In the genomic region with DNA sequence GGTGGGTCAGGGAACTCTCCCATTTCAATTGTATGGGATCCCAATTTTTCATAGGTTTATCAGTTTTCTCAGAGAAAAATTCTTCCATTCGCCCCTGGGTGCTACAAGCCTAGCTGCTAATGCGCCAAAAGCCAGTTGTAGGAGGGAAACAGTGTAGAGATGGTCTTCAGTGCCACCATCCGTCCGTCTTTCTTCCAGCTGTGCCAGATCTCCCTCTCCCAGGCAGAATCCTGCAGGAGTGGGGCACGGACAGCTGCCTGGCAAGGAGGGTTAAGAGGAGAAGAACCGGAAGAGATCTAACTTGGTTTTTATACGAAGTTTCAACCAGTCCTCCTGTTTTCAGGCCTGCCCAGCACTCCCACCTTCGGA, we compare ENCODE assay signal across 11 cellular contexts. TPM values are rescaled to one million over a fixed set of nuclear protein-coding genes. Genes with fewer than 3 reads are reported as not detected.
A peak's percentile ranks its signal among the peaks of the same experiment; 100 is the strongest.
DNase-seq lines count a peak whose midpoint lies in the region; TF ChIP-seq lines count a peak whose summit lies in the region.
"Had no signal": no experiment of that assay in that cellular context is flagged by ENCODE, and none has a peak within 500 bp of the region (broad histone marks: within the 10 kb centered on the region; RNA-seq: fewer than 3 reads in every experiment).

No MANE protein-coding gene starts in this region.

- H3K4me1 Mint-ChIP-seq in activated CD4-positive, alpha-beta T cell treated with anti-CD3 and anti-CD28 coated beads, Interleukin-2, amount 10 ng/mL, durations not matched to agents 24 days and 14 days, result peaks cover 43% of the 10 kb centered on the region
- H3K4me1 Mint-ChIP-seq in endothelial cell (ENCODE audit: unreplicated experiment), result no peaks in the 10 kb centered on the region

- H3K27me3 Mint-ChIP-seq in activated CD4-positive, alpha-beta T cell treated with anti-CD3 and anti-CD28 coated beads, Interleukin-2, amount 10 ng/mL, durations not matched to agents 24 days and 14 days, result no peaks in the 10 kb centered on the region
- no peaks in the 10 kb centered on the region for H3K27me3 Mint-ChIP-seq in endothelial cell (ENCODE audit: unreplicated experiment)

- peak overlapping the region; percentile 2 to 32 (median 22) for H3K4me3 ChIP-seq in skeletal muscle tissue (ENCODE audit: low read length in 3 of 3)
- H3K4me3 ChIP-seq in colonic mucosa, result no peak overlapping the region
- H3K4me3 ChIP-seq: uterus had no signal

- H3K27me3 ChIP-seq in skeletal muscle tissue (ENCODE audit: control insufficient read depth in 3 of 3, insufficient read depth in 3 of 3, low read length in 3 of 3), result peaks cover 0 to 3% (median 0%) of the 10 kb centered on the region in 3 donors
- no peaks in the 10 kb centered on the region for H3K27me3 ChIP-seq in colonic mucosa
- H3K27me3 ChIP-seq: uterus had no signal

- peaks cover 0 to 7% (median 0%) of the 10 kb centered on the region in 3 donors for H3K4me1 ChIP-seq in skeletal muscle tissue (ENCODE audit: control insufficient read depth in 3 of 3, insufficient read depth in 3 of 3, low read length in 3 of 3)
- H3K4me1 ChIP-seq in colonic mucosa, result no peaks in the 10 kb centered on the region
- H3K4me1 ChIP-seq: uterus had no signal

- H3K27ac Mint-ChIP-seq in activated CD4-positive, alpha-beta T cell treated with anti-CD3 and anti-CD28 coated beads, Interleukin-2, amount 10 ng/mL, durations not matched to agents 24 days and 14 days, result peak overlapping the region; percentile 70
- H3K27ac Mint-ChIP-seq in endothelial cell (ENCODE audit: unreplicated experiment), result no peak overlapping the region

- no peak overlapping the region for H3K27ac ChIP-seq in skeletal muscle tissue (ENCODE audit: low read depth, low read length)
- no peak overlapping the region for H3K27ac ChIP-seq in colonic mucosa
- H3K27ac ChIP-seq: uterus had no signal

- DNase-seq in activated CD4-positive, alpha-beta T cell treated with anti-CD3 and anti-CD28 coated beads, Interleukin-2, amount 10 ng/mL, durations not matched to agents 24 days and 14 days, result no peak
- no peak for DNase-seq in activated CD4-positive, alpha-beta T cell treated with anti-CD3 and anti-CD28 coated beads, Interleukin-2, amount 50 U/mL, for 1 hour
- peak; percentile 7 for DNase-seq in SHP77 treated with DMSO at 0.1 percent for 48 hours (lab: John Stamatoyannopoulos, UW)
- peak; percentile 60 to 69 for DNase-seq in hippocampal formation (lab: John Stamatoyannopoulos, UW)
- DNase-seq in colonic mucosa, result no peak
- no peak for DNase-seq in endothelial cell (ENCODE audit: low spot score)
- no peak for DNase-seq in GM19240 (ENCODE audit: insufficient read length, low spot score)
- DNase-seq: kidney, T-helper 9 cell, uterus had no signal

- H3K9ac ChIP-seq in skeletal muscle tissue (ENCODE audit: low read depth in 1 of 3, low read length in 3 of 3), result peak overlapping the region in 1 of 3 donors; percentile 40
- H3K9ac ChIP-seq in colonic mucosa (ENCODE audit: low read depth in 2 of 2, low read length in 2 of 2), result no peak overlapping the region

- H3K4me3 Mint-ChIP-seq in activated CD4-positive, alpha-beta T cell treated with anti-CD3 and anti-CD28 coated beads, Interleukin-2, amount 10 ng/mL, durations not matched to agents 24 days and 14 days, result no peak overlapping the region
- H3K4me3 Mint-ChIP-seq in endothelial cell (ENCODE audit: unreplicated experiment), result no peak overlapping the region

- no peak for TF ChIP-seq CTCF in colonic mucosa (IDR thresholded peaks at IDR 0.05)
- no peak for TF ChIP-seq CTCF in endothelial cell (IDR thresholded peaks at IDR 0.05; ENCODE audit: unreplicated experiment)

- H3K9me3 ChIP-seq in skeletal muscle tissue (ENCODE audit: control insufficient read depth in 3 of 3, low read length in 3 of 3) (no peaks in the 10 kb centered on the region), colonic mucosa (no peaks in the 10 kb centered on the region)
- H3K9me3 ChIP-seq: uterus had no signal

- H3K36me3 ChIP-seq in skeletal muscle tissue (ENCODE audit: control insufficient read depth in 3 of 3, insufficient read depth in 3 of 3, low read length in 3 of 3), result no peaks in the 10 kb centered on the region
- H3K36me3 ChIP-seq in colonic mucosa, result no peaks in the 10 kb centered on the region
- H3K36me3 ChIP-seq: uterus had no signal

- H3K36me3 Mint-ChIP-seq in activated CD4-positive, alpha-beta T cell treated with anti-CD3 and anti-CD28 coated beads, Interleukin-2, amount 10 ng/mL, durations not matched to agents 24 days and 14 days (ENCODE audit: low read depth), result peaks cover 49% of the 10 kb centered on the region
- no peaks in the 10 kb centered on the region for H3K36me3 Mint-ChIP-seq in endothelial cell (ENCODE audit: low read depth, unreplicated experiment)

- intact Hi-C loops in activated CD4-positive, alpha-beta T cell treated with anti-CD3 and anti-CD28 coated beads, Interleukin-2, amount 10 ng/mL, durations not matched to agents 24 days and 14 days (cut with micrococcal nuclease), result loop anchor here (5.0 kb wide), 2 partner anchors 36 to 39 kb away; a partner anchor contains a TSS
- intact Hi-C loops in colonic mucosa (cut with DNase I), result no loop called here

- peaks cover 4% of the 10 kb centered on the region for H3K9me3 Mint-ChIP-seq in activated CD4-positive, alpha-beta T cell treated with anti-CD3 and anti-CD28 coated beads, Interleukin-2, amount 10 ng/mL, durations not matched to agents 24 days and 14 days
- no peaks in the 10 kb centered on the region for H3K9me3 Mint-ChIP-seq in endothelial cell (ENCODE audit: unreplicated experiment)

RNA-seq across cellular contexts. Expression of a gene that starts 38.9 kb away (rescaled TPM):
- 125 and 137 TPM in 2 replicates for total RNA-seq in activated CD4-positive, alpha-beta T cell treated with anti-CD3 and anti-CD28 coated beads, Interleukin-2, amount 10 ng/mL, durations not matched to agents 24 days and 14 days
- total RNA-seq in skeletal muscle tissue (26.1 TPM), colonic mucosa (10 to 100 TPM; 28.8 to 37.2 TPM), endothelial cell (ENCODE audit: unreplicated experiment) (65.4 TPM)

Comparison
In these comparisons a context has a peak if more than half of its experiments do, and no peak if none do; other contexts are left out.
1. DNase-seq: peak in SHP77 treated with DMSO at 0.1 percent for 48 hours (single experiment) and hippocampal formation (2 of 2); none in activated CD4-positive, alpha-beta T cell treated with anti-CD3 and anti-CD28 coated beads, Interleukin-2, amount 10 ng/mL, durations not matched to agents 24 days and 14 days (single experiment), activated CD4-positive, alpha-beta T cell treated with anti-CD3 and anti-CD28 coated beads, Interleukin-2, amount 50 U/mL, for 1 hour (single experiment), colonic mucosa (single experiment), endothelial cell (single experiment) and GM19240 (single experiment).